In genomic region chr1:195733826-195734225, GRCh38 we compare ENCODE assay signal across 10 cellular contexts.
A peak's percentile ranks its signal among the peaks of the same experiment; 100 is the strongest.
DNase-seq lines count a peak whose midpoint lies in the region; ATAC-seq, FAIRE-seq and TF ChIP-seq lines count a peak whose summit lies in the region.
"Had no signal": no experiment of that assay in that cellular context is flagged by ENCODE, and none has a peak within 500 bp of the region (broad histone marks: within the 10 kb centered on the region; RNA-seq: fewer than 3 reads in every experiment).

No MANE protein-coding gene starts in this region.

- POLR2A ChIA-PET in HCT116 (lab: Charles Lee) (no interaction called here), Panc1 (lab: Charles Lee) (no interaction called here)

- no peak for FAIRE-seq in pancreas (lab: Jason Lieb, UNC)

- peak; percentile 23; the same call in 1 of the 2 replicates for TF ChIP-seq RAD21 in HCT116 (IDR thresholded peaks at IDR 0.05; ENCODE audit: low read depth)

- no peaks in the 10 kb centered on the region for H3K4me1 ChIP-seq in DND-41 (ENCODE audit: insufficient read depth, low read length)
- H3K4me1 ChIP-seq in HCT116 (ENCODE audit: control insufficient read depth in 1 of 2, insufficient read depth in 2 of 2, low read length in 2 of 2) = no peaks in the 10 kb centered on the region; a peak in 1 of 4 replicates
- no peaks in the 10 kb centered on the region for H3K4me1 ChIP-seq in Panc1 (ENCODE audit: control insufficient read depth, insufficient read depth, low read length)
- H3K4me1 ChIP-seq in hepatocyte (ENCODE audit: insufficient read depth) = peaks cover 6% of the 10 kb centered on the region
- H3K4me1 ChIP-seq in pancreas = no peaks in the 10 kb centered on the region
- H3K4me1 ChIP-seq: body of pancreas had no signal

- no peaks in the 10 kb centered on the region for H3K9me2 ChIP-seq in HCT116 (ENCODE audit: insufficient read depth)
- no peaks in the 10 kb centered on the region for H3K9me2 ChIP-seq in hepatocyte (replicated peaks; ENCODE audit: insufficient read depth)

- 81% methylated on average over 1 of the region's 1 CpG for WGBS in hepatocyte (ENCODE audit: low lambda C conversion rate, missing lambda C conversion rate)
- WGBS in pancreas, 2 donors = 38 to 55% methylated on average over 1 of the region's 1 CpG

- H3K79me2 ChIP-seq in DND-41 (ENCODE audit: insufficient read depth, low read length) (no peaks in the 10 kb centered on the region), HCT116 (ENCODE audit: insufficient read depth, low read length) (no peaks in the 10 kb centered on the region), hepatocyte (no peaks in the 10 kb centered on the region)

- H4K20me1 ChIP-seq in DND-41 (ENCODE audit: insufficient read depth, low read length) = no peaks in the 10 kb centered on the region
- no peaks in the 10 kb centered on the region for H4K20me1 ChIP-seq in HCT116 (ENCODE audit: insufficient read depth)
- no peaks in the 10 kb centered on the region for H4K20me1 ChIP-seq in hepatocyte (ENCODE audit: insufficient read depth, poor library complexity, severe bottlenecking)

- no peak for TF ChIP-seq POLR2A in HCT116 (IDR thresholded peaks at IDR 0.05; ENCODE audit: borderline replicate concordance, extremely low read depth, insufficient read depth, insufficient read length)

- ATAC-seq in DND-41 (ENCODE audit: insufficient read depth, low read depth) (no peak), HCT116 (peak; percentile 63), Panc1 (no peak), pancreas (no peak)
- ATAC-seq: body of pancreas had no signal

- BruUV-seq in HCT116 (replicated peaks; lab: Mats Ljungman, UMichigan) = no TSS peak
- BruUV-seq in Panc1 (replicated peaks; lab: Mats Ljungman, UMichigan) = no TSS peak

- in situ Hi-C loops in Panc1 (cut with HindIII; ENCODE audit: low pct_unique_long_range_greater_than_20kb, low sequenced_read_pairs) = no loop called here

- intact Hi-C loops in HCT116 (cut with micrococcal nuclease) (no loop called here), Panc1 (cut with micrococcal nuclease; ENCODE audit: unreplicated experiment) (no loop called here), pancreas (cut with DNase I) (no loop called here)

- H3K4me3 ChIP-seq in DND-41 (ENCODE audit: low read depth in 1 of 2, low read length in 2 of 2) (no peak overlapping the region), HCT116 (replicated peaks in 1 of 2; ENCODE audit: low read depth in 1 of 2, low read length in 2 of 2) (no peak overlapping the region), Panc1 (ENCODE audit: low read depth in 2 of 2, low read length in 2 of 2) (no peak overlapping the region), hepatocyte (no peak overlapping the region), pancreas (no peak overlapping the region)
- H3K4me3 ChIP-seq: body of pancreas had no signal

- H3K9me3 ChIP-seq in DND-41 (ENCODE audit: insufficient read depth, low read length, severe bottlenecking) = no peaks in the 10 kb centered on the region
- no peaks in the 10 kb centered on the region for H3K9me3 ChIP-seq in HCT116 (ENCODE audit: control insufficient read depth in 1 of 2, insufficient read depth in 1 of 2, low read depth in 1 of 2, low read length in 2 of 2)
- H3K9me3 ChIP-seq in Panc1 (ENCODE audit: control insufficient read depth, insufficient read depth, low read depth, low read length) = no peaks in the 10 kb centered on the region
- H3K9me3 ChIP-seq in hepatocyte (ENCODE audit: low read depth) = no peaks in the 10 kb centered on the region
- no peaks in the 10 kb centered on the region for H3K9me3 ChIP-seq in pancreas
- H3K9me3 ChIP-seq: body of pancreas had no signal

- no peak for DNase-seq in DND-41
- peak; percentile 21 for DNase-seq in HCT116 (ENCODE audit: low read depth, low spot score)
- DNase-seq in Panc1 (ENCODE audit: low read depth, low spot score) = no peak
- DNase-seq in hepatocyte (ENCODE audit: low spot score) = peak; percentile 27
- DNase-seq in cerebellum (ENCODE audit: low spot score) = no peak
- DNase-seq in mucosa of gallbladder (ENCODE audit: low spot score) = no peak
- DNase-seq in pancreas = no peak
- no peak for DNase-seq in OCI-M2 (lab: John Stamatoyannopoulos, UW; ENCODE audit: unreplicated experiment)
- DNase-seq: body of pancreas, T1000 had no signal

- H3K9ac ChIP-seq in DND-41 (ENCODE audit: low read depth, low read length) (no peak overlapping the region), HCT116 (ENCODE audit: low read length) (no peak overlapping the region)

- CTCF ChIA-PET in HCT116 (lab: Charles Lee) = no interaction called here
- CTCF ChIA-PET in Panc1 (lab: Charles Lee) = no interaction called here

- H3K27ac ChIP-seq in DND-41 (ENCODE audit: low read length) (no peak overlapping the region), HCT116 (ENCODE audit: low read depth, low read length) (no peak overlapping the region), Panc1 (ENCODE audit: low read length) (no peak overlapping the region), hepatocyte (no peak overlapping the region), pancreas (no peak overlapping the region)
- H3K27ac ChIP-seq: body of pancreas had no signal

- RAD21 ChIA-PET in HCT116 (lab: Charles Lee; ENCODE audit: low non-redundant PET in 1 of 2, low total read pairs in 2 of 2, uncharacterized antibody in 2 of 2, unreplicated experiment in 2 of 2) = no interaction called here

- TF ChIP-seq CTCF in DND-41 (IDR thresholded peaks at IDR 0.05; ENCODE audit: borderline replicate concordance, extremely low read depth, low read length, poor library complexity, severe bottlenecking) (peak; percentile 44), HCT116 (IDR thresholded peaks at IDR 0.05 in 2 of 3, conservative IDR thresholded peaks at IDR 0.05 in 1 of 3; ENCODE audit: borderline replicate concordance in 1 of 3, insufficient read depth in 1 of 3, low read depth in 2 of 3, low read length in 2 of 3) (peak; percentile 13 to 71 (median 59); a peak in 4 of 6 replicates), Panc1 (IDR thresholded peaks at IDR 0.05) (peak; percentile 48), hepatocyte (IDR thresholded peaks at IDR 0.05; ENCODE audit: poor library complexity) (peak; percentile 25), pancreas (IDR thresholded peaks at IDR 0.05) (no peak)

- no peaks in the 10 kb centered on the region for H3K27me3 ChIP-seq in DND-41 (ENCODE audit: insufficient read depth, low read length, poor library complexity)
- H3K27me3 ChIP-seq in HCT116 (ENCODE audit: insufficient read depth, low read length) = no peaks in the 10 kb centered on the region
- H3K27me3 ChIP-seq in Panc1 (ENCODE audit: control insufficient read depth, insufficient read depth, low read length) = no peaks in the 10 kb centered on the region
- no peaks in the 10 kb centered on the region for H3K27me3 ChIP-seq in hepatocyte
- H3K27me3 ChIP-seq in pancreas = no peaks in the 10 kb centered on the region
- H3K27me3 ChIP-seq: body of pancreas had no signal

- no peak overlapping the region for H3K4me2 ChIP-seq in DND-41 (ENCODE audit: insufficient read depth, low read length)
- H3K4me2 ChIP-seq in HCT116 (ENCODE audit: low read length) = no peak overlapping the region
- H3K4me2 ChIP-seq in hepatocyte = no peak overlapping the region

- no peak overlapping the region for H2AFZ ChIP-seq in DND-41 (ENCODE audit: low read depth, low read length)
- no peak overlapping the region for H2AFZ ChIP-seq in HCT116 (ENCODE audit: low read depth, low read length, poor library complexity, severe bottlenecking)
- no peak overlapping the region for H2AFZ ChIP-seq in hepatocyte

- H3K36me3 ChIP-seq in DND-41 (ENCODE audit: insufficient read depth, low read length) = no peaks in the 10 kb centered on the region
- no peaks in the 10 kb centered on the region for H3K36me3 ChIP-seq in HCT116 (ENCODE audit: control insufficient read depth in 1 of 2, insufficient read depth in 2 of 2, low read length in 2 of 2)
- no peaks in the 10 kb centered on the region for H3K36me3 ChIP-seq in Panc1 (ENCODE audit: control insufficient read depth, insufficient read depth, low read length)
- H3K36me3 ChIP-seq in hepatocyte (replicated peaks; ENCODE audit: insufficient read depth, low read depth) = no peaks in the 10 kb centered on the region
- H3K36me3 ChIP-seq in pancreas = no peaks in the 10 kb centered on the region

TF ChIP-seq in HCT116, 20 proteins besides CTCF, POLR2A, EP300 and RAD21:
- TF ChIP-seq EZH2 (IDR thresholded peaks at IDR 0.05) (no peak), CBX3 (IDR thresholded peaks at IDR 0.05; ENCODE audit: low read depth) (0 out of 2 replicates have a peak, but pooled peaks have one; percentile 21)

Comparison
In these comparisons a context has a peak if more than half of its experiments do, and no peak if none do; other contexts are left out.
1. DNase-seq: peak in HCT116 (single experiment) and hepatocyte (single experiment); none in DND-41 (single experiment), Panc1 (single experiment), cerebellum (single experiment), mucosa of gallbladder (single experiment), pancreas (0 of 6) and OCI-M2 (single experiment).
2. CTCF ChIP-seq: peak in DND-41 (single experiment), HCT116 (3 of 3), Panc1 (single experiment) and hepatocyte (single experiment); none in pancreas (0 of 4).